ENCODE assay signal across 1 cellular context in the genomic region with DNA sequence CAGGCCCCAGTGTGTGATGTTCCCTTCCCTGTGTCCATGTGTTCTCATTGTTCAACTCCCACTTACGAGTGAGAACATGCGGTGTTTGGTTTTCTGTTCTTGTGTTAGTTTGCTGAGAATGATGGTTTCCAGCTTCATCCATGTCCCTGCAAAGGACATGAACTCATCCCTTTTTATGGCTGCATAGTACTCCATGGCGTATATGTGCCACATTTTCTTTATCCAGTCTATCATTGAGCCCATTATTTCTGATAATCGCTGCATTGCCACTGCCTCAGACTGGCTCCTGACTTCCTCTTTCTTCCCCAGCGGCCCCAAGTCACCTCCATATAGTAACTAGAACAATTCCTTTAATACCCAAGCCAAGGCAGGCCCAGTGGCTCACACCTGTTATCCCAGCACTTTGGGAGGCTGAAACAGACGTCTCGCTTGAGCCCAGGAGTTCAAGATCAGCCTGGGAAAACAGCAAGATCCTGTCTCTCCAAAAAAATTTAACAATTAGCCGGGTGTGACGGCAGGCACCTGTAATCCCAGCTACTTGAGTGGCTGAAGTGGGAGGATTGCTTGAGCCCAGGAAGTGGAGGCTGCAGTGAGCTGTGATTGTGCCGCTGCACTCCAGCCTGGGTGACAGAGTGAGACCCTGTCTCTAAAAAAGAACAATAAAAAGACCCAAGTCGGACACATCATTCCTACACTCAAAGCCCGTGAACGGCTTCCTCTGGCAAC. TPM values are rescaled to one million over a fixed set of nuclear protein-coding genes. Genes with fewer than 3 reads are reported as not detected.
"Had no signal": no experiment of that assay in that cellular context is flagged by ENCODE, and none has a peak within 500 bp of the region (broad histone marks: within the 10 kb centered on the region; RNA-seq: fewer than 3 reads in every experiment).

No MANE protein-coding gene starts in this region.

RNA-seq across cellular contexts. Expression of a gene that starts 49.3 kb away (rescaled TPM):
- polyA plus RNA-seq: immature natural killer cell had no signal
